Comparison of ENCODE assay signal across 1 cellular context in the genomic region with DNA sequence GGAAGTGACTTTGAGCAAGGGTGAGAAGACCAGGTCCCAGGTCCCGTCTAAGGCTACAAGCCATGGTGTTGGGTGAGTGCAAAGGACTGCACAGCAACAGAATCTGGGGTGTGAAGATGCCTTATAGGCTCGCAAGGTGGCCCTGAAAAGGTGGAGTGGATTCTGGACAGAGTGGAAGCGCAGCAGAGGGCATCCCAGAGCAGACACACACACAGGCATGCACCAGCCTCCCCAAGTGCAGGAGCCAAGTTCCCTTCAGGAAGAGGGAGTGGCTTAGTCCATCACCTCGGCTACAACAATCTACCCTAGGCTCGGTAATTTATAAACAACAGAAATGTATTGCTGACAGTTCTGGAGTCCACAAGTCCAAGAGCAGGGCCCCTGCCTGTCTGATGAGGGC.
TF ChIP-seq lines count a peak whose summit lies in the region.

No MANE protein-coding gene starts in this region.

TF ChIP-seq in GM23338, 12 proteins besides CTCF, POLR2A, EP300 and RAD21 (continued from another document):
- TF ChIP-seq, protein P1, sequence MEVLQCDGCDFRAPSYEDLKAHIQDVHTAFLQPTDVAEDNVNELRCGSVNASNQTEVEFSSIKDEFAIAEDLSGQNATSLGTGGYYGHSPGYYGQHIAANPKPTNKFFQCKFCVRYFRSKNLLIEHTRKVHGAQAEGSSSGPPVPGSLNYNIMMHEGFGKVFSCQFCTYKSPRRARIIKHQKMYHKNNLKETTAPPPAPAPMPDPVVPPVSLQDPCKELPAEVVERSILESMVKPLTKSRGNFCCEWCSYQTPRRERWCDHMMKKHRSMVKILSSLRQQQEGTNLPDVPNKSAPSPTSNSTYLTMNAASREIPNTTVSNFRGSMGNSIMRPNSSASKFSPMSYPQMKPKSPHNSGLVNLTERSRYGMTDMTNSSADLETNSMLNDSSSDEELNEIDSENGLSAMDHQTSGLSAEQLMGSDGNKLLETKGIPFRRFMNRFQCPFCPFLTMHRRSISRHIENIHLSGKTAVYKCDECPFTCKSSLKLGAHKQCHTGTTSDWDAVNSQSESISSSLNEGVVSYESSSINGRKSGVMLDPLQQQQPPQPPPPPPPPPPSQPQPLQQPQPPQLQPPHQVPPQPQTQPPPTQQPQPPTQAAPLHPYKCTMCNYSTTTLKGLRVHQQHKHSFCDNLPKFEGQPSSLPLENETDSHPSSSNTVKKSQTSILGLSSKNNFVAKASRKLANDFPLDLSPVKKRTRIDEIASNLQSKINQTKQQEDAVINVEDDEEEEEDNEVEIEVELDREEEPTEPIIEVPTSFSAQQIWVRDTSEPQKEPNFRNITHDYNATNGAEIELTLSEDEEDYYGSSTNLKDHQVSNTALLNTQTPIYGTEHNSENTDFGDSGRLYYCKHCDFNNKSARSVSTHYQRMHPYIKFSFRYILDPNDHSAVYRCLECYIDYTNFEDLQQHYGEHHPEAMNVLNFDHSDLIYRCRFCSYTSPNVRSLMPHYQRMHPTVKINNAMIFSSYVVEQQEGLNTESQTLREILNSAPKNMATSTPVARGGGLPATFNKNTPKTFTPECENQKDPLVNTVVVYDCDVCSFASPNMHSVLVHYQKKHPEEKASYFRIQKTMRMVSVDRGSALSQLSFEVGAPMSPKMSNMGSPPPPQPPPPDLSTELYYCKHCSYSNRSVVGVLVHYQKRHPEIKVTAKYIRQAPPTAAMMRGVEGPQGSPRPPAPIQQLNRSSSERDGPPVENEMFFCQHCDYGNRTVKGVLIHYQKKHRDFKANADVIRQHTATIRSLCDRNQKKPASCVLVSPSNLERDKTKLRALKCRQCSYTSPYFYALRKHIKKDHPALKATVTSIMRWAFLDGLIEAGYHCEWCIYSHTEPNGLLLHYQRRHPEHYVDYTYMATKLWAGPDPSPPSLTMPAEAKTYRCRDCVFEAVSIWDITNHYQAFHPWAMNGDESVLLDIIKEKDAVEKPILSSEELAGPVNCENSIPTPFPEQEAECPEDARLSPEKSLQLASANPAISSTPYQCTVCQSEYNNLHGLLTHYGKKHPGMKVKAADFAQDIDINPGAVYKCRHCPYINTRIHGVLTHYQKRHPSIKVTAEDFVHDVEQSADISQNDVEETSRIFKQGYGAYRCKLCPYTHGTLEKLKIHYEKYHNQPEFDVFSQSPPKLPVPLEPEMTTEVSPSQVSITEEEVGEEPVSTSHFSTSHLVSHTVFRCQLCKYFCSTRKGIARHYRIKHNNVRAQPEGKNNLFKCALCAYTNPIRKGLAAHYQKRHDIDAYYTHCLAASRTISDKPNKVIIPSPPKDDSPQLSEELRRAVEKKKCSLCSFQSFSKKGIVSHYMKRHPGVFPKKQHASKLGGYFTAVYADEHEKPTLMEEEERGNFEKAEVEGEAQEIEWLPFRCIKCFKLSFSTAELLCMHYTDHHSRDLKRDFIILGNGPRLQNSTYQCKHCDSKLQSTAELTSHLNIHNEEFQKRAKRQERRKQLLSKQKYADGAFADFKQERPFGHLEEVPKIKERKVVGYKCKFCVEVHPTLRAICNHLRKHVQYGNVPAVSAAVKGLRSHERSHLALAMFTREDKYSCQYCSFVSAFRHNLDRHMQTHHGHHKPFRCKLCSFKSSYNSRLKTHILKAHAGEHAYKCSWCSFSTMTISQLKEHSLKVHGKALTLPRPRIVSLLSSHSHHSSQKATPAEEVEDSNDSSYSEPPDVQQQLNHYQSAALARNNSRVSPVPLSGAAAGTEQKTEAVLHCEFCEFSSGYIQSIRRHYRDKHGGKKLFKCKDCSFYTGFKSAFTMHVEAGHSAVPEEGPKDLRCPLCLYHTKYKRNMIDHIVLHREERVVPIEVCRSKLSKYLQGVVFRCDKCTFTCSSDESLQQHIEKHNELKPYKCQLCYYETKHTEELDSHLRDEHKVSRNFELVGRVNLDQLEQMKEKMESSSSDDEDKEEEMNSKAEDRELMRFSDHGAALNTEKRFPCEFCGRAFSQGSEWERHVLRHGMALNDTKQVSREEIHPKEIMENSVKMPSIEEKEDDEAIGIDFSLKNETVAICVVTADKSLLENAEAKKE (CRISPR knock-in tag; IDR thresholded peaks at IDR 0.05), result no peak
- TF ChIP-seq JUNB (IDR thresholded peaks at IDR 0.05; ENCODE audit: unreplicated experiment), result no peak
- TF ChIP-seq NANOG (IDR thresholded peaks at IDR 0.05; ENCODE audit: borderline replicate concordance), result no peak
- TF ChIP-seq STAT1 (IDR thresholded peaks at IDR 0.05; ENCODE audit: unreplicated experiment), result no peak
- TF ChIP-seq EZH2phosphoT487 (IDR thresholded peaks at IDR 0.05; ENCODE audit: unreplicated experiment), result no peak
- TF ChIP-seq ZNF331 (CRISPR knock-in tag; IDR thresholded peaks at IDR 0.05; ENCODE audit: low read depth), result no peak
TF ChIP-seq in GM23338: peak in this region for 0.
